1 cellular context compared by ENCODE assay signal in the genomic region with DNA sequence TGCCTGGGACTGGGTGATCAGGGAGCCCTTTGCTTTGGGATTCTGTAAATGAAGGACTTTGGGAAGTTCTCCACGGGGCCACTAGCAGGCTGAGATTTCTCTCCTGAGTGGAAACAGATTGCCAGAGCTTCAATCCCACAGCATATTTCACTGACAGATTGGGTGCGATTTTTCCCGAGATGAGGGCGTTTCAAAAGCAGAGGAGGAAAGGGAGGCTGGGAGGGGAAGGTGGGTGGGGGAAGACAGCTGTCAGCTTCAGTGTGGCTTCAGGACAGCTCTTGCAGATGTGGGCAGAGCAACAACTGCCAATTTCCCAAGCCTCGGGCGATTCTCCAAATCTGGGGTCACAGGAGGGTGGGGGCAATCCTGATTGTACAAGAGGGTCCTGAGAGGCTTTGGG.
TF ChIP-seq lines count a peak whose summit lies in the region.

No MANE protein-coding gene starts in this region.

TF ChIP-seq in GM23338, 12 proteins besides CTCF, POLR2A, EP300 and RAD21:
- TF ChIP-seq, protein P1, sequence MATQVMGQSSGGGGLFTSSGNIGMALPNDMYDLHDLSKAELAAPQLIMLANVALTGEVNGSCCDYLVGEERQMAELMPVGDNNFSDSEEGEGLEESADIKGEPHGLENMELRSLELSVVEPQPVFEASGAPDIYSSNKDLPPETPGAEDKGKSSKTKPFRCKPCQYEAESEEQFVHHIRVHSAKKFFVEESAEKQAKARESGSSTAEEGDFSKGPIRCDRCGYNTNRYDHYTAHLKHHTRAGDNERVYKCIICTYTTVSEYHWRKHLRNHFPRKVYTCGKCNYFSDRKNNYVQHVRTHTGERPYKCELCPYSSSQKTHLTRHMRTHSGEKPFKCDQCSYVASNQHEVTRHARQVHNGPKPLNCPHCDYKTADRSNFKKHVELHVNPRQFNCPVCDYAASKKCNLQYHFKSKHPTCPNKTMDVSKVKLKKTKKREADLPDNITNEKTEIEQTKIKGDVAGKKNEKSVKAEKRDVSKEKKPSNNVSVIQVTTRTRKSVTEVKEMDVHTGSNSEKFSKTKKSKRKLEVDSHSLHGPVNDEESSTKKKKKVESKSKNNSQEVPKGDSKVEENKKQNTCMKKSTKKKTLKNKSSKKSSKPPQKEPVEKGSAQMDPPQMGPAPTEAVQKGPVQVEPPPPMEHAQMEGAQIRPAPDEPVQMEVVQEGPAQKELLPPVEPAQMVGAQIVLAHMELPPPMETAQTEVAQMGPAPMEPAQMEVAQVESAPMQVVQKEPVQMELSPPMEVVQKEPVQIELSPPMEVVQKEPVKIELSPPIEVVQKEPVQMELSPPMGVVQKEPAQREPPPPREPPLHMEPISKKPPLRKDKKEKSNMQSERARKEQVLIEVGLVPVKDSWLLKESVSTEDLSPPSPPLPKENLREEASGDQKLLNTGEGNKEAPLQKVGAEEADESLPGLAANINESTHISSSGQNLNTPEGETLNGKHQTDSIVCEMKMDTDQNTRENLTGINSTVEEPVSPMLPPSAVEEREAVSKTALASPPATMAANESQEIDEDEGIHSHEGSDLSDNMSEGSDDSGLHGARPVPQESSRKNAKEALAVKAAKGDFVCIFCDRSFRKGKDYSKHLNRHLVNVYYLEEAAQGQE (IDR thresholded peaks at IDR 0.05; ENCODE audit: unreplicated experiment): no peak
- TF ChIP-seq CREB1 (CRISPR knock-in tag; IDR thresholded peaks at IDR 0.05; ENCODE audit: low read depth) (no peak), JUNB (IDR thresholded peaks at IDR 0.05; ENCODE audit: unreplicated experiment) (no peak), ZNF331 (CRISPR knock-in tag; IDR thresholded peaks at IDR 0.05; ENCODE audit: low read depth) (no peak), POLR2AphosphoS5 (IDR thresholded peaks at IDR 0.05; ENCODE audit: low read depth) (no peak), NANOG (IDR thresholded peaks at IDR 0.05; ENCODE audit: borderline replicate concordance) (no peak), ZNF114 (CRISPR knock-in tag; IDR thresholded peaks at IDR 0.05) (no peak), EZH2 (IDR thresholded peaks at IDR 0.05; ENCODE audit: low read depth, unreplicated experiment) (no peak), STAT1 (IDR thresholded peaks at IDR 0.05; ENCODE audit: unreplicated experiment) (no peak), EZH2phosphoT487 (IDR thresholded peaks at IDR 0.05; ENCODE audit: unreplicated experiment) (no peak)
- TF ChIP-seq, protein P2, sequence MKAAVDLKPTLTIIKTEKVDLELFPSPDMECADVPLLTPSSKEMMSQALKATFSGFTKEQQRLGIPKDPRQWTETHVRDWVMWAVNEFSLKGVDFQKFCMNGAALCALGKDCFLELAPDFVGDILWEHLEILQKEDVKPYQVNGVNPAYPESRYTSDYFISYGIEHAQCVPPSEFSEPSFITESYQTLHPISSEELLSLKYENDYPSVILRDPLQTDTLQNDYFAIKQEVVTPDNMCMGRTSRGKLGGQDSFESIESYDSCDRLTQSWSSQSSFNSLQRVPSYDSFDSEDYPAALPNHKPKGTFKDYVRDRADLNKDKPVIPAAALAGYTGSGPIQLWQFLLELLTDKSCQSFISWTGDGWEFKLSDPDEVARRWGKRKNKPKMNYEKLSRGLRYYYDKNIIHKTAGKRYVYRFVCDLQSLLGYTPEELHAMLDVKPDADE (IDR thresholded peaks at IDR 0.05): no peak
- TF ChIP-seq, protein P3, sequence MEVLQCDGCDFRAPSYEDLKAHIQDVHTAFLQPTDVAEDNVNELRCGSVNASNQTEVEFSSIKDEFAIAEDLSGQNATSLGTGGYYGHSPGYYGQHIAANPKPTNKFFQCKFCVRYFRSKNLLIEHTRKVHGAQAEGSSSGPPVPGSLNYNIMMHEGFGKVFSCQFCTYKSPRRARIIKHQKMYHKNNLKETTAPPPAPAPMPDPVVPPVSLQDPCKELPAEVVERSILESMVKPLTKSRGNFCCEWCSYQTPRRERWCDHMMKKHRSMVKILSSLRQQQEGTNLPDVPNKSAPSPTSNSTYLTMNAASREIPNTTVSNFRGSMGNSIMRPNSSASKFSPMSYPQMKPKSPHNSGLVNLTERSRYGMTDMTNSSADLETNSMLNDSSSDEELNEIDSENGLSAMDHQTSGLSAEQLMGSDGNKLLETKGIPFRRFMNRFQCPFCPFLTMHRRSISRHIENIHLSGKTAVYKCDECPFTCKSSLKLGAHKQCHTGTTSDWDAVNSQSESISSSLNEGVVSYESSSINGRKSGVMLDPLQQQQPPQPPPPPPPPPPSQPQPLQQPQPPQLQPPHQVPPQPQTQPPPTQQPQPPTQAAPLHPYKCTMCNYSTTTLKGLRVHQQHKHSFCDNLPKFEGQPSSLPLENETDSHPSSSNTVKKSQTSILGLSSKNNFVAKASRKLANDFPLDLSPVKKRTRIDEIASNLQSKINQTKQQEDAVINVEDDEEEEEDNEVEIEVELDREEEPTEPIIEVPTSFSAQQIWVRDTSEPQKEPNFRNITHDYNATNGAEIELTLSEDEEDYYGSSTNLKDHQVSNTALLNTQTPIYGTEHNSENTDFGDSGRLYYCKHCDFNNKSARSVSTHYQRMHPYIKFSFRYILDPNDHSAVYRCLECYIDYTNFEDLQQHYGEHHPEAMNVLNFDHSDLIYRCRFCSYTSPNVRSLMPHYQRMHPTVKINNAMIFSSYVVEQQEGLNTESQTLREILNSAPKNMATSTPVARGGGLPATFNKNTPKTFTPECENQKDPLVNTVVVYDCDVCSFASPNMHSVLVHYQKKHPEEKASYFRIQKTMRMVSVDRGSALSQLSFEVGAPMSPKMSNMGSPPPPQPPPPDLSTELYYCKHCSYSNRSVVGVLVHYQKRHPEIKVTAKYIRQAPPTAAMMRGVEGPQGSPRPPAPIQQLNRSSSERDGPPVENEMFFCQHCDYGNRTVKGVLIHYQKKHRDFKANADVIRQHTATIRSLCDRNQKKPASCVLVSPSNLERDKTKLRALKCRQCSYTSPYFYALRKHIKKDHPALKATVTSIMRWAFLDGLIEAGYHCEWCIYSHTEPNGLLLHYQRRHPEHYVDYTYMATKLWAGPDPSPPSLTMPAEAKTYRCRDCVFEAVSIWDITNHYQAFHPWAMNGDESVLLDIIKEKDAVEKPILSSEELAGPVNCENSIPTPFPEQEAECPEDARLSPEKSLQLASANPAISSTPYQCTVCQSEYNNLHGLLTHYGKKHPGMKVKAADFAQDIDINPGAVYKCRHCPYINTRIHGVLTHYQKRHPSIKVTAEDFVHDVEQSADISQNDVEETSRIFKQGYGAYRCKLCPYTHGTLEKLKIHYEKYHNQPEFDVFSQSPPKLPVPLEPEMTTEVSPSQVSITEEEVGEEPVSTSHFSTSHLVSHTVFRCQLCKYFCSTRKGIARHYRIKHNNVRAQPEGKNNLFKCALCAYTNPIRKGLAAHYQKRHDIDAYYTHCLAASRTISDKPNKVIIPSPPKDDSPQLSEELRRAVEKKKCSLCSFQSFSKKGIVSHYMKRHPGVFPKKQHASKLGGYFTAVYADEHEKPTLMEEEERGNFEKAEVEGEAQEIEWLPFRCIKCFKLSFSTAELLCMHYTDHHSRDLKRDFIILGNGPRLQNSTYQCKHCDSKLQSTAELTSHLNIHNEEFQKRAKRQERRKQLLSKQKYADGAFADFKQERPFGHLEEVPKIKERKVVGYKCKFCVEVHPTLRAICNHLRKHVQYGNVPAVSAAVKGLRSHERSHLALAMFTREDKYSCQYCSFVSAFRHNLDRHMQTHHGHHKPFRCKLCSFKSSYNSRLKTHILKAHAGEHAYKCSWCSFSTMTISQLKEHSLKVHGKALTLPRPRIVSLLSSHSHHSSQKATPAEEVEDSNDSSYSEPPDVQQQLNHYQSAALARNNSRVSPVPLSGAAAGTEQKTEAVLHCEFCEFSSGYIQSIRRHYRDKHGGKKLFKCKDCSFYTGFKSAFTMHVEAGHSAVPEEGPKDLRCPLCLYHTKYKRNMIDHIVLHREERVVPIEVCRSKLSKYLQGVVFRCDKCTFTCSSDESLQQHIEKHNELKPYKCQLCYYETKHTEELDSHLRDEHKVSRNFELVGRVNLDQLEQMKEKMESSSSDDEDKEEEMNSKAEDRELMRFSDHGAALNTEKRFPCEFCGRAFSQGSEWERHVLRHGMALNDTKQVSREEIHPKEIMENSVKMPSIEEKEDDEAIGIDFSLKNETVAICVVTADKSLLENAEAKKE (CRISPR knock-in tag; IDR thresholded peaks at IDR 0.05): no peak
